Comparison of ENCODE assay signal across 1 cellular context in genomic region chr20:50690979-50691584, GRCh38.
TF ChIP-seq lines count a peak whose summit lies in the region.

Gene RIPOR3, minus strand, starts transcription at chr20:50691542. Its CDS starts 414 bp downstream, at chr20:50691128.

TF ChIP-seq in K562, 482 proteins besides CTCF, POLR2A, EP300 and RAD21 (continued from another document and continues in another):
- TF ChIP-seq CEBPG (CRISPR knock-in tag; IDR thresholded peaks at IDR 0.05) = 0 out of 2 replicates have a peak, but pooled peaks have one; percentile 10
- no peak for TF ChIP-seq CEBPG (tag; conservative IDR thresholded peaks at IDR 0.05 in 1 of 2, IDR thresholded peaks at IDR 0.05 in 1 of 2)
- peak; percentile 52 to 71 for TF ChIP-seq E2F6 (IDR thresholded peaks at IDR 0.05; ENCODE audit: borderline replicate concordance in 1 of 2, extremely low read depth in 1 of 2, insufficient read depth in 1 of 2, insufficient read length in 1 of 2, low read depth in 1 of 2, low read length in 1 of 2, poor library complexity in 1 of 2, severe bottlenecking in 1 of 2)
- no peak for TF ChIP-seq E2F4 (CRISPR knock-in tag; IDR thresholded peaks at IDR 0.05; ENCODE audit: low read depth)
- TF ChIP-seq HDAC3 (IDR thresholded peaks at IDR 0.05; ENCODE audit: borderline replicate concordance, partially characterized antibody) = peak; percentile 95
- peak; percentile 72 for TF ChIP-seq TAF9B (IDR thresholded peaks at IDR 0.05; ENCODE audit: partially characterized antibody)
- no peak for TF ChIP-seq ZNF253 (CRISPR knock-in tag; conservative IDR thresholded peaks at IDR 0.05)
- TF ChIP-seq RBM22 (IDR thresholded peaks at IDR 0.05; ENCODE audit: low read depth, low read length, poor library complexity, severe bottlenecking) = no peak
- peak; percentile 95 for TF ChIP-seq ZBTB7A (IDR thresholded peaks at IDR 0.05; ENCODE audit: borderline replicate concordance, control insufficient read depth, low read depth, low read length)
- TF ChIP-seq ASH1L (IDR thresholded peaks at IDR 0.05; ENCODE audit: borderline replicate concordance, low read depth, partially characterized antibody) = no peak
- peak in 1 of 2 experiments; percentile 21 for TF ChIP-seq AFF1 (IDR thresholded peaks at IDR 0.05; ENCODE audit: low read depth in 1 of 2, partially characterized antibody in 2 of 2)
- peak; percentile 17; the same call in 1 of the 2 replicates for TF ChIP-seq KLF13 (tag; IDR thresholded peaks at IDR 0.05; ENCODE audit: borderline replicate concordance, low read depth)
- no peak for TF ChIP-seq ZNF707 (CRISPR knock-in tag; conservative IDR thresholded peaks at IDR 0.05)
- peak; percentile 64; the same call in 1 of the 2 replicates for TF ChIP-seq TARDBP (IDR thresholded peaks at IDR 0.05)
- peak; percentile 67; the same call in 1 of the 2 replicates for TF ChIP-seq ZBTB2 (IDR thresholded peaks at IDR 0.05)
- TF ChIP-seq KLF10 (CRISPR knock-in tag; IDR thresholded peaks at IDR 0.05) = no peak
- 0 out of 2 replicates have a peak, but pooled peaks have one; percentile 11 for TF ChIP-seq ZNF354B (CRISPR knock-in tag; IDR thresholded peaks at IDR 0.05)
- no peak for TF ChIP-seq RBM39 (optimal IDR thresholded peaks at IDR 0.05; ENCODE audit: low read depth, low read length)
- TF ChIP-seq ZNF133 (CRISPR knock-in tag; IDR thresholded peaks at IDR 0.05) = no peak
- TF ChIP-seq JUND (IDR thresholded peaks at IDR 0.05; ENCODE audit: borderline replicate concordance, low read depth, low read length) = peak; percentile 22; the same call in 1 of the 2 replicates
- TF ChIP-seq JUND (tag; IDR thresholded peaks at IDR 0.05; ENCODE audit: borderline replicate concordance, low read depth, low read length) = no peak; the same call in 2 of the 3 replicates
- no peak for TF ChIP-seq PBX2 (CRISPR knock-in tag; IDR thresholded peaks at IDR 0.05; ENCODE audit: low read depth)
- no peak for TF ChIP-seq PBX2 (tag; conservative IDR thresholded peaks at IDR 0.05; ENCODE audit: low read depth)
- TF ChIP-seq KAT2B (IDR thresholded peaks at IDR 0.05; ENCODE audit: low read depth, low read length) = no peak
- TF ChIP-seq ZSCAN29 (IDR thresholded peaks at IDR 0.05) = peak; percentile 54; the same call in 1 of the 2 replicates
- TF ChIP-seq VEZF1 (CRISPR knock-in tag; IDR thresholded peaks at IDR 0.05) = peak; percentile 99
- no peak for TF ChIP-seq EWSR1 (IDR thresholded peaks at IDR 0.05; ENCODE audit: borderline replicate concordance, low read depth, partially characterized antibody)
- 0 out of 2 replicates have a peak, but pooled peaks have one; percentile 24 for TF ChIP-seq MITF (IDR thresholded peaks at IDR 0.05)
- peak in 1 of 2 experiments; percentile 71; a peak in 1 of 4 replicates for TF ChIP-seq SRF (CRISPR knock-in tag; IDR thresholded peaks at IDR 0.05)
- TF ChIP-seq MYC (IDR thresholded peaks at IDR 0.05; ENCODE audit: low read depth, low read length) = peak; percentile 73
- TF ChIP-seq MYC (CRISPR knock-in tag; IDR thresholded peaks at IDR 0.05; ENCODE audit: borderline replicate concordance, low read depth) = no peak
- TF ChIP-seq ZHX1 (conservative IDR thresholded peaks at IDR 0.05; ENCODE audit: low read length) = no peak
- TF ChIP-seq LEF1 (IDR thresholded peaks at IDR 0.05) = peak; percentile 88
- peak; percentile 58 for TF ChIP-seq KDM5B (IDR thresholded peaks at IDR 0.05; ENCODE audit: insufficient replicate concordance, low read depth, low read length)
- peak; percentile 99 for TF ChIP-seq CBFA2T2 (conservative IDR thresholded peaks at IDR 0.05)
- TF ChIP-seq CREB3L1 (IDR thresholded peaks at IDR 0.05; ENCODE audit: borderline replicate concordance, low read depth) = no peak
- peak; percentile 52; the same call in 1 of the 2 replicates for TF ChIP-seq HMGXB4 (CRISPR knock-in tag; IDR thresholded peaks at IDR 0.05)
- no peak for TF ChIP-seq PHF21A (IDR thresholded peaks at IDR 0.05; ENCODE audit: borderline replicate concordance, low read depth)
- TF ChIP-seq L3MBTL2 (IDR thresholded peaks at IDR 0.05) = peak; percentile 85
- TF ChIP-seq RUNX1 (IDR thresholded peaks at IDR 0.05; ENCODE audit: low read depth) = peak; percentile 88
- peak; percentile 81 for TF ChIP-seq ZNF584 (CRISPR knock-in tag; IDR thresholded peaks at IDR 0.05; ENCODE audit: low read depth)
- peak; percentile 98 for TF ChIP-seq TAL1 (IDR thresholded peaks at IDR 0.05)
